20 cellular contexts compared by ENCODE assay signal in the genomic region with DNA sequence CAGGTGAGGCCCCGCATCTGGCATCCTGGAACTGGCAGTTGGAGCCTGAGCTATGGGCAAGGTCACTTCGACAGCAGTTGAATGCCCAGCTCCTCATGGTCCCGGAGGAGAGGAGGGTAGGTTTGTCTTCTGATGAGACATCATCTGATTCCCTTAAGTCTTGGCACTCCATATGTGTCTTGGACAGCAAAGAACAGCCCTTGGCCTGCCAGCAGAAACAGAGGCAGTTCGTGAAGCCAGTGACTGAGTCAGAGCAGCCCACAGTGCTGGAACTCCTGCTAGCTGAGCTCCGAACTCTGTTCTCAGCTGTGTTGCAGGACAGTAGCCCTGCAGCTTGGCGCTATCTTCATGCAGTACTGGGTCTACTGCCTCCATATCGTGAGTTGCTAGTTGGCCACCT. TPM values are rescaled to one million over a fixed set of nuclear protein-coding genes. Genes with fewer than 3 reads are reported as not detected.
DNase-seq lines count a peak whose midpoint lies in the region; ATAC-seq and TF ChIP-seq lines count a peak whose summit lies in the region.
"Had no signal": no experiment of that assay in that cellular context is flagged by ENCODE, and none has a peak within 500 bp of the region (broad histone marks: within the 10 kb centered on the region; RNA-seq: fewer than 3 reads in every experiment).

No MANE protein-coding gene starts in this region.

- no peak overlapping the region for H3K4me3 Mint-ChIP-seq in activated T-helper 2 cell treated with anti-CD3 and anti-CD28 coated beads, Interferon-gamma antibody, Interleukin-2, Interleukin-4, amounts not matched to agents 10 μg/mL and 5 μg/mL and 100 μg/mL, durations not matched to agents 14 hours and 24 hours and 36 hours (ENCODE audit: low read depth)
- H3K4me3 Mint-ChIP-seq: activated CD4-positive, alpha-beta memory T cell treated with anti-CD3 and anti-CD28 coated beads for 36 hours; activated naive CD8-positive, alpha-beta T cell treated with anti-CD3 and anti-CD28 coated beads for 36 hours; activated T-cell treated with anti-CD3 and anti-CD28 coated beads, Interleukin-2, amount 50 U/mL, for 72 hours; IgD-negative memory B cell had no signal

- no peaks in the 10 kb centered on the region for H3K27me3 Mint-ChIP-seq in activated T-helper 2 cell treated with anti-CD3 and anti-CD28 coated beads, Interferon-gamma antibody, Interleukin-2, Interleukin-4, amounts not matched to agents 10 μg/mL and 5 μg/mL and 100 μg/mL, durations not matched to agents 14 hours and 24 hours and 36 hours (ENCODE audit: low read depth)
- H3K27me3 Mint-ChIP-seq: activated CD4-positive, alpha-beta memory T cell treated with anti-CD3 and anti-CD28 coated beads for 36 hours; activated naive CD8-positive, alpha-beta T cell treated with anti-CD3 and anti-CD28 coated beads for 36 hours; IgD-negative memory B cell had no signal

- H3K4me3 ChIP-seq in AG04449 (ENCODE audit: low read depth, low read length) (no peak overlapping the region), ascending aorta (peak overlapping the region in 1 of 2 donors; percentile 41), gastroesophageal sphincter (no peak overlapping the region), osteoblast (ENCODE audit: insufficient read depth, low read length) (no peak overlapping the region)

- no peak for TF ChIP-seq EP300 in gastroesophageal sphincter (IDR thresholded peaks at IDR 0.05)

- DNase-seq in AG04449 (ENCODE audit: low read depth, low spot score): peak; percentile 7
- no peak for DNase-seq in ascending aorta (ENCODE audit: low spot score in 2 of 2)
- peak; percentile 83 for DNase-seq in osteoblast (ENCODE audit: insufficient read length, low spot score, missing footprints)
- no peak for DNase-seq in cerebellar nuclear complex (lab: John Stamatoyannopoulos, UW)
- DNase-seq in activated T-helper 2 cell treated with anti-CD3 and anti-CD28 coated beads, Interferon-gamma antibody, Interleukin-2, Interleukin-4, amounts not matched to agents 10 μg/mL and 5 μg/mL and 100 μg/mL, durations not matched to agents 14 hours and 24 hours and 36 hours (ENCODE audit: low spot score): no peak
- DNase-seq: activated CD4-positive, alpha-beta memory T cell treated with anti-CD3 and anti-CD28 coated beads for 36 hours; activated naive CD8-positive, alpha-beta T cell treated with anti-CD3 and anti-CD28 coated beads for 36 hours; activated T-cell treated with anti-CD3 and anti-CD28 coated beads, Interleukin-2, amount 50 U/mL, for 72 hours; central memory CD4-positive, alpha-beta T cell; NCI-H1048; NCI-H2171; NCI-H774; Peyer's patch; stimulated activated CD4-positive, alpha-beta T cell treated with anti-CD3 and anti-CD28 coated beads, Interleukin-4, amount 100 ng/mL, for 4 hours; SW 1271 had no signal

- peak; percentile 53 for ATAC-seq in gastroesophageal sphincter
- no peak for ATAC-seq in HG02885 (IDR thresholded peaks at IDR 0.05; ENCODE audit: poor library complexity, unreplicated experiment)
- no peak for ATAC-seq in HG03354 (IDR thresholded peaks at IDR 0.05; ENCODE audit: poor library complexity, severe bottlenecking, unreplicated experiment)

- no peak for TF ChIP-seq CTCF in AG04449 (IDR thresholded peaks at IDR 0.05; ENCODE audit: insufficient read depth, low read length, missing control alignments)
- no peak for TF ChIP-seq CTCF in ascending aorta (IDR thresholded peaks at IDR 0.05)
- TF ChIP-seq CTCF in gastroesophageal sphincter (IDR thresholded peaks at IDR 0.05): no peak
- no peak for TF ChIP-seq CTCF in osteoblast (IDR thresholded peaks at IDR 0.05; ENCODE audit: extremely low read depth, low read depth, low read length)

- H3K79me2 ChIP-seq in osteoblast (ENCODE audit: insufficient read depth, low read length): no peaks in the 10 kb centered on the region

- CTCF ChIA-PET in AG04449 (lab: Yijun Ruan, JAX): interaction anchor here (0.6 to 4.1 kb wide), 7 partner anchors 8 to 208 kb away, joined by 3 to 41 read pairs (median 5); no protein-coding TSS in a partner anchor

- intact Hi-C loops in ascending aorta (cut with DNase I): no loop called here
- intact Hi-C loops in activated T-helper 2 cell treated with anti-CD3 and anti-CD28 coated beads, Interferon-gamma antibody, Interleukin-2, Interleukin-4, amounts not matched to agents 10 μg/mL and 5 μg/mL and 100 μg/mL, durations not matched to agents 14 hours and 24 hours and 36 hours (cut with micrococcal nuclease): no loop called here

- H3K9me3 ChIP-seq in ascending aorta (no peaks in the 10 kb centered on the region), gastroesophageal sphincter (no peaks in the 10 kb centered on the region), osteoblast (ENCODE audit: low read depth, low read length) (no peaks in the 10 kb centered on the region)
- H3K9me3 ChIP-seq: neutrophil, Peyer's patch had no signal

- no peak overlapping the region for H3K4me2 ChIP-seq in osteoblast (ENCODE audit: insufficient read depth, low read length)

- no peaks in the 10 kb centered on the region for H3K27me3 ChIP-seq in ascending aorta
- no peaks in the 10 kb centered on the region for H3K27me3 ChIP-seq in gastroesophageal sphincter
- H3K27me3 ChIP-seq in osteoblast (ENCODE audit: insufficient read depth, low read length): no peaks in the 10 kb centered on the region
- H3K27me3 ChIP-seq: neutrophil, Peyer's patch had no signal

- no peaks in the 10 kb centered on the region for H3K9me3 Mint-ChIP-seq in activated T-helper 2 cell treated with anti-CD3 and anti-CD28 coated beads, Interferon-gamma antibody, Interleukin-2, Interleukin-4, amounts not matched to agents 10 μg/mL and 5 μg/mL and 100 μg/mL, durations not matched to agents 14 hours and 24 hours and 36 hours
- H3K9me3 Mint-ChIP-seq: activated CD4-positive, alpha-beta memory T cell treated with anti-CD3 and anti-CD28 coated beads for 36 hours; activated naive CD8-positive, alpha-beta T cell treated with anti-CD3 and anti-CD28 coated beads for 36 hours; activated T-cell treated with anti-CD3 and anti-CD28 coated beads, Interleukin-2, amount 50 U/mL, for 72 hours; IgD-negative memory B cell had no signal

- peaks cover 3 to 6% of the 10 kb centered on the region in 2 donors for H3K4me1 ChIP-seq in ascending aorta
- peaks cover 0 to 38% (median 3%) of the 10 kb centered on the region in 3 donors for H3K4me1 ChIP-seq in gastroesophageal sphincter
- H3K4me1 ChIP-seq in osteoblast (ENCODE audit: insufficient read depth, low read length): peaks cover 32% of the 10 kb centered on the region
- H3K4me1 ChIP-seq: Peyer's patch had no signal

- H2AFZ ChIP-seq in osteoblast (ENCODE audit: low read length): no peak overlapping the region

- peaks cover 3% of the 10 kb centered on the region for H4K20me1 ChIP-seq in osteoblast (ENCODE audit: insufficient read depth, low read length)

- peaks cover 50% of the 10 kb centered on the region for H3K36me3 Mint-ChIP-seq in activated T-helper 2 cell treated with anti-CD3 and anti-CD28 coated beads, Interferon-gamma antibody, Interleukin-2, Interleukin-4, amounts not matched to agents 10 μg/mL and 5 μg/mL and 100 μg/mL, durations not matched to agents 14 hours and 24 hours and 36 hours (ENCODE audit: low read depth)

- peak overlapping the region; percentile 3 to 61 for H3K27ac ChIP-seq in ascending aorta
- peak overlapping the region in 3 of 4 donors; percentile 27 to 70 (median 58) for H3K27ac ChIP-seq in gastroesophageal sphincter
- H3K27ac ChIP-seq in osteoblast (ENCODE audit: low read depth, low read length): peak overlapping the region; percentile 43
- H3K27ac ChIP-seq: neutrophil, Peyer's patch had no signal

- peaks cover 3% of the 10 kb centered on the region for H3K4me1 Mint-ChIP-seq in activated T-helper 2 cell treated with anti-CD3 and anti-CD28 coated beads, Interferon-gamma antibody, Interleukin-2, Interleukin-4, amounts not matched to agents 10 μg/mL and 5 μg/mL and 100 μg/mL, durations not matched to agents 14 hours and 24 hours and 36 hours (ENCODE audit: low read depth)

- peaks cover 0 to 14% of the 10 kb centered on the region in 2 donors for H3K36me3 ChIP-seq in ascending aorta
- H3K36me3 ChIP-seq in gastroesophageal sphincter: peaks cover 0 to 51% of the 10 kb centered on the region in 2 donors
- peaks cover 10% of the 10 kb centered on the region for H3K36me3 ChIP-seq in osteoblast (ENCODE audit: insufficient read depth, low read length)

- no peak for TF ChIP-seq POLR2A in gastroesophageal sphincter (IDR thresholded peaks at IDR 0.05)

- WGBS in gastroesophageal sphincter (ENCODE audit: low coverage in 1 of 2), 2 donors: 21 to 53% methylated on average over 2 to 3 of the region's 7 CpGs

- POLR2A ChIA-PET in AG04449 (lab: Yijun Ruan, JAX): interaction anchor here (0.6 kb wide), 1 partner anchor 45 kb away, joined by 3 read pairs; no protein-coding TSS in a partner anchor

- no peak overlapping the region for H3K27ac Mint-ChIP-seq in activated T-helper 2 cell treated with anti-CD3 and anti-CD28 coated beads, Interferon-gamma antibody, Interleukin-2, Interleukin-4, amounts not matched to agents 10 μg/mL and 5 μg/mL and 100 μg/mL, durations not matched to agents 14 hours and 24 hours and 36 hours
- H3K27ac Mint-ChIP-seq: activated CD4-positive, alpha-beta memory T cell treated with anti-CD3 and anti-CD28 coated beads for 36 hours; activated naive CD8-positive, alpha-beta T cell treated with anti-CD3 and anti-CD28 coated beads for 36 hours; activated T-cell treated with anti-CD3 and anti-CD28 coated beads, Interleukin-2, amount 50 U/mL, for 72 hours; IgD-negative memory B cell had no signal

RNA-seq across cellular contexts. Expression of a gene that starts 1.0 kb away (rescaled TPM):
- 2.3 TPM for total RNA-seq in ascending aorta
- 10 to 100 TPM in 2 of 4 donors, 1 to 10 TPM in 2; 2.9 to 20.9 (median 9.8) TPM for total RNA-seq in gastroesophageal sphincter
- 9.0 and 9.4 TPM in 2 replicates for total RNA-seq in osteoblast
- total RNA-seq in activated T-helper 2 cell treated with anti-CD3 and anti-CD28 coated beads, Interferon-gamma antibody, Interleukin-2, Interleukin-4, amounts not matched to agents 10 μg/mL and 5 μg/mL and 100 μg/mL, durations not matched to agents 14 hours and 24 hours and 36 hours: 27.5 and 28.8 TPM in 2 replicates

RNA-seq across cellular contexts. Expression of a gene that starts 16.8 kb away (rescaled TPM):
- total RNA-seq in ascending aorta (19.2 TPM), gastroesophageal sphincter (10 to 100 TPM; 37.3 to 69.0 (median 47.0) TPM), osteoblast (52.7 and 55.4 TPM in 2 replicates)
- 42.9 and 43.0 TPM in 2 replicates for total RNA-seq in activated T-helper 2 cell treated with anti-CD3 and anti-CD28 coated beads, Interferon-gamma antibody, Interleukin-2, Interleukin-4, amounts not matched to agents 10 μg/mL and 5 μg/mL and 100 μg/mL, durations not matched to agents 14 hours and 24 hours and 36 hours

RNA-seq across cellular contexts. Expression of a gene that starts 17.0 kb away (rescaled TPM):
- total RNA-seq in ascending aorta: 87.8 TPM
- 10 to 100 TPM; 35.7 to 55.1 (median 51.2) TPM for total RNA-seq in gastroesophageal sphincter
- total RNA-seq in osteoblast: 74.3 and 79.3 TPM in 2 replicates
- total RNA-seq in activated T-helper 2 cell treated with anti-CD3 and anti-CD28 coated beads, Interferon-gamma antibody, Interleukin-2, Interleukin-4, amounts not matched to agents 10 μg/mL and 5 μg/mL and 100 μg/mL, durations not matched to agents 14 hours and 24 hours and 36 hours: 46.8 and 48.6 TPM in 2 replicates

RNA-seq across cellular contexts. Expression of a gene that starts 24.4 kb away (rescaled TPM):
- 33.8 TPM for total RNA-seq in ascending aorta
- total RNA-seq in gastroesophageal sphincter: 10 to 100 TPM; 19.9 to 31.7 (median 23.7) TPM
- 25.3 and 36.2 TPM in 2 replicates for total RNA-seq in osteoblast
- 3.6 and 6.8 TPM in 2 replicates for total RNA-seq in activated T-helper 2 cell treated with anti-CD3 and anti-CD28 coated beads, Interferon-gamma antibody, Interleukin-2, Interleukin-4, amounts not matched to agents 10 μg/mL and 5 μg/mL and 100 μg/mL, durations not matched to agents 14 hours and 24 hours and 36 hours

RNA-seq across cellular contexts. Expression of a gene that starts 57.3 kb away (rescaled TPM):
- total RNA-seq in ascending aorta (16.8 TPM), gastroesophageal sphincter (1 to 10 TPM in 1 of 4 donors, under 1 TPM in 1, not detected in 2; 0.31 to 3.6 TPM), osteoblast (0.59 and 1.1 TPM in 2 replicates)
- total RNA-seq in activated T-helper 2 cell treated with anti-CD3 and anti-CD28 coated beads, Interferon-gamma antibody, Interleukin-2, Interleukin-4, amounts not matched to agents 10 μg/mL and 5 μg/mL and 100 μg/mL, durations not matched to agents 14 hours and 24 hours and 36 hours: 0.46 and 0.50 TPM in 2 replicates
- total RNA-seq: activated naive CD8-positive, alpha-beta T cell treated with anti-CD3 and anti-CD28 coated beads for 36 hours had no signal

Comparison
In these comparisons a context has a peak if more than half of its experiments do, and no peak if none do; other contexts are left out.
1. DNase-seq: peak in AG04449 (single experiment) and osteoblast (single experiment); none in ascending aorta (0 of 2), cerebellar nuclear complex (0 of 2) and activated T-helper 2 cell treated with anti-CD3 and anti-CD28 coated beads, Interferon-gamma antibody, Interleukin-2, Interleukin-4, amounts not matched to agents 10 μg/mL and 5 μg/mL and 100 μg/mL, durations not matched to agents 14 hours and 24 hours and 36 hours (single experiment).
2. Peak in every context shown above with its lines, with median percentiles within 50 percentile points of each other: H3K27ac ChIP-seq.